In the genomic region with DNA sequence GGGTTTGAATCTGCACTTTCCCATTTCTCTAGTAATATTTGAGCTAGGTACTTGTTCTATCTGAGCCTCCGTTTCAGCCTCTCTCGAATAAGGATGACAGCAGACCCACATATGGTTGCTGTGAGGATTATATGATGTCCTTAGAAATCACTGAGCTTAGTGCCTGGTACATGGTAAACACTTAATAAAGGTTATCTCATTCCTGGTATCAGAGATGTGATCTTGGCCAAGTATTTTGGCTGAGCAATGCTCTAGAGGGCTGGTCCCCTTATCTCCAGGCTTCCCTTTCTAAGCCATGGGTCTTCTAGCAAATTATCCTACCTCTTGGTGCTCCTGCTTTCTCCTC, we compare ENCODE assay signal across 8 cellular contexts. TPM values are rescaled to one million over a fixed set of nuclear protein-coding genes. Genes with fewer than 3 reads are reported as not detected.
A peak's percentile ranks its signal among the peaks of the same experiment; 100 is the strongest.
DNase-seq lines count a peak whose midpoint lies in the region; ATAC-seq and TF ChIP-seq lines count a peak whose summit lies in the region.

No MANE protein-coding gene starts in this region.

- peak overlapping the region; percentile 94 to 98 for H3K27ac ChIP-seq in breast epithelium
- H3K27ac ChIP-seq in muscle layer of colon (ENCODE audit: low read depth, low read length): peak overlapping the region; percentile 98

- H3K27me3 ChIP-seq in breast epithelium (no peaks in the 10 kb centered on the region), muscle layer of colon (ENCODE audit: control insufficient read depth in 1 of 2, insufficient read depth in 2 of 2, low read length in 2 of 2) (no peaks in the 10 kb centered on the region)

- H3K9me3 ChIP-seq in breast epithelium (no peaks in the 10 kb centered on the region), muscle layer of colon (ENCODE audit: low read length) (no peaks in the 10 kb centered on the region)

- H3K9ac ChIP-seq in muscle layer of colon (ENCODE audit: low read length): peak overlapping the region; percentile 2

- CTCF ChIA-PET in AG04449 (lab: Yijun Ruan, JAX): interaction anchor here (0.8 to 1.1 kb wide), 4 partner anchors 8 to 38 kb away, joined by 3 to 6 read pairs (median 4); no protein-coding TSS in a partner anchor

- peak overlapping the region; percentile 81 for H3K4me3 ChIP-seq in AG04449 (ENCODE audit: low read depth, low read length)
- peak overlapping the region; percentile 93 to 100 (median 99) for H3K4me3 ChIP-seq in breast epithelium
- H3K4me3 ChIP-seq in muscle layer of colon (ENCODE audit: low read depth in 1 of 2, low read length in 2 of 2): peak overlapping the region; percentile 73 to 80

- H3K36me3 ChIP-seq in breast epithelium (no peaks in the 10 kb centered on the region), muscle layer of colon (ENCODE audit: insufficient read depth, low read length) (no peaks in the 10 kb centered on the region)

- peak; percentile 6 for ATAC-seq in HG02943 (IDR thresholded peaks at IDR 0.05; ENCODE audit: low read depth, unreplicated experiment)

- POLR2A ChIA-PET in AG04449 (lab: Yijun Ruan, JAX): interaction anchor here (0.6 kb wide), 1 partner anchor 13 kb away, joined by 3 read pairs; no protein-coding TSS in a partner anchor

- intact Hi-C loops in breast epithelium (cut with DNase I; ENCODE audit: low total_unique reads): no loop called here

- TF ChIP-seq POLR2A in breast epithelium (IDR thresholded peaks at IDR 0.05): no peak

- TF ChIP-seq CTCF in AG04449 (IDR thresholded peaks at IDR 0.05; ENCODE audit: insufficient read depth, low read length, missing control alignments): no peak
- TF ChIP-seq CTCF in breast epithelium (IDR thresholded peaks at IDR 0.05): no peak

- H3K4me1 ChIP-seq in breast epithelium: no peaks in the 10 kb centered on the region
- H3K4me1 ChIP-seq in muscle layer of colon (ENCODE audit: insufficient read depth, low read length): peaks cover 8% of the 10 kb centered on the region

- DNase-seq in AG04449 (ENCODE audit: low read depth, low spot score): no peak
- DNase-seq in breast epithelium (ENCODE audit: low spot score in 2 of 2): no peak
- DNase-seq in epidermal melanocyte (ENCODE audit: insufficient read length, low spot score): no peak
- DNase-seq in SW480 (ENCODE audit: low spot score): no peak
- no peak for DNase-seq in NCI-H2107 treated with DMSO at 0.1 percent for 48 hours (lab: John Stamatoyannopoulos, UW; ENCODE audit: unreplicated experiment)
- no peak for DNase-seq in ureter (ENCODE audit: low spot score)

RNA-seq across cellular contexts. Expression of a gene that starts 0.4 kb away (rescaled TPM):
- total RNA-seq in breast epithelium (10 to 100 TPM; 58.7 to 96.2 (median 85.0) TPM), ureter (108 TPM)
